In the genomic region with DNA sequence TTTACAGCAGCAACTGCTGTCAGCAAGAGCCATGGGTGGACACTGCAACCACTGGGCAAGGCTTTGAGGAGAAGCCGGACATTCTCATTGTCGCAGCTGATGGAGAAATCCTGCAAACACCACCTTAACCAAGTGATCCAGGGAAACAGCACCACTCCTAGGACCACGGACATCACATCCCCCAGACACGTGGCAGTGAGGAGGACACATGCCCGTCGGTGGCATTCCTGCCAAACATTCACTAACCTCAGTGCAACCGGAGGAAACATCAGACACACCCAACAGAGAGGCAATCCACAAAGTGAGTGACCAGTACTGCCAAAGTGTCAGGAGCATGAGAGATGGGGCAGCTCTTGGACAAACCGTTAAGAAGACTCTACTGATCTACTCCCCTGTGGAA, we compare ENCODE assay signal across 30 cellular contexts. TPM values are rescaled to one million over a fixed set of nuclear protein-coding genes. Genes with fewer than 3 reads are reported as not detected.
"Had no signal": no experiment of that assay in that cellular context is flagged by ENCODE, and none has a peak within 500 bp of the region (broad histone marks: within the 10 kb centered on the region; RNA-seq: fewer than 3 reads in every experiment).

No MANE protein-coding gene starts in this region.

- H3K9me2 ChIP-seq: SK-N-SH had no signal

- H3K36me3 Mint-ChIP-seq: activated naive CD4-positive, alpha-beta T cell treated with anti-CD3 and anti-CD28 coated beads, Interleukin-2, amount 50 U/mL, for 24 hours; activated naive CD8-positive, alpha-beta T cell treated with anti-CD3 and anti-CD28 coated beads, Interleukin-2, amount 10 ng/mL, durations not matched to agents 7 days and 5 days; IgD-negative memory B cell had no signal

- FAIRE-seq: TTC549 had no signal

- DNase-seq: activated CD4-positive, alpha-beta T cell treated with anti-CD3 and anti-CD28 coated beads, Interleukin-2, amount 10 ng/mL, durations not matched to agents 24 days and 14 days; activated CD4-positive, alpha-beta T cell treated with anti-CD3 and anti-CD28 coated beads, Interleukin-2, amount 50 U/mL, for 4 hours; activated CD8-positive, alpha-beta T cell treated with anti-CD3 and anti-CD28 coated beads for 36 hours; activated effector memory CD4-positive, alpha-beta T cell treated with anti-CD3 and anti-CD28 coated beads, Interleukin-2, amount 50 U/mL, for 16 hours; activated naive CD4-positive, alpha-beta T cell; activated naive CD8-positive, alpha-beta T cell treated with anti-CD3 and anti-CD28 coated beads, Interleukin-2, amount 10 ng/mL, durations not matched to agents 7 days and 5 days; activated T-cell treated with anti-CD3 and anti-CD28 coated beads, Interleukin-2, amount 50 U/mL, for 1 hour; activated T-cell treated with anti-CD3 and anti-CD28 coated beads, Interleukin-2, amount 50 U/mL, for 72 hours; amygdala; Karpas-422; KBM-7; NCI-H1105; NCI-H1417 treated with DMSO at 0.1 percent for 48 hours; NCI-H187 treated with DMSO at 0.1 percent for 48 hours; NCI-H2081; NCI-H226; NCI-H446 treated with DMSO at 0.1 percent for 48 hours; NCI-H524; SHP77 treated with DMSO at 0.1 percent for 48 hours; SK-N-SH had no signal

- H3K27me3 ChIP-seq: ascending aorta had no signal

- H3K27ac Mint-ChIP-seq: activated CD4-positive, alpha-beta T cell treated with anti-CD3 and anti-CD28 coated beads, Interleukin-2, amount 10 ng/mL, durations not matched to agents 24 days and 14 days; activated CD8-positive, alpha-beta T cell treated with anti-CD3 and anti-CD28 coated beads for 36 hours; activated naive CD4-positive, alpha-beta T cell treated with anti-CD3 and anti-CD28 coated beads, Interleukin-2, amount 50 U/mL, for 24 hours; activated naive CD8-positive, alpha-beta T cell treated with anti-CD3 and anti-CD28 coated beads, Interleukin-2, amount 10 ng/mL, durations not matched to agents 7 days and 5 days; activated T-cell treated with anti-CD3 and anti-CD28 coated beads, Interleukin-2, amount 50 U/mL, for 72 hours; activated T-helper 17 cell treated with anti-CD3 and anti-CD28 coated beads, Interleukin-2, amount 50 U/mL, for 72 hours; T-helper 1 cell treated with Interleukin-12 subunit alpha and Interleukin-12 subunit beta and Interleukin-4 antibody, amounts not matched to agents 30 μg/mL and 1 μg/mL, for 36 hours; T-helper 2 cell treated with Interferon-gamma antibody and Interleukin-4, amounts not matched to agents 5 μg/mL and 100 μg/mL, for 36 hours had no signal

- H3K4me3 ChIP-seq: ascending aorta, SJSA1 had no signal

- H3K4me1 ChIP-seq: ascending aorta, SJSA1 had no signal

- H3K9ac ChIP-seq: SK-N-SH had no signal

- H3K36me3 ChIP-seq: ascending aorta, SJSA1 had no signal

- H3K4me1 Mint-ChIP-seq: activated T-helper 17 cell treated with anti-CD3 and anti-CD28 coated beads, Interleukin-2, amount 50 U/mL, for 72 hours had no signal

- H3K9me3 Mint-ChIP-seq: activated CD8-positive, alpha-beta T cell treated with anti-CD3 and anti-CD28 coated beads for 36 hours; activated naive CD4-positive, alpha-beta T cell treated with anti-CD3 and anti-CD28 coated beads, Interleukin-2, amount 50 U/mL, for 24 hours; activated naive CD8-positive, alpha-beta T cell treated with anti-CD3 and anti-CD28 coated beads, Interleukin-2, amount 10 ng/mL, durations not matched to agents 7 days and 5 days had no signal

- H3K27ac ChIP-seq: ascending aorta, SJSA1 had no signal

- H3K9me3 ChIP-seq: ascending aorta, SK-N-SH had no signal

- H3K4me2 ChIP-seq: SK-N-SH had no signal

- ATAC-seq: activated CD8-positive, alpha-beta T cell treated with anti-CD3 and anti-CD28 coated beads for 36 hours; activated T-cell treated with anti-CD3 and anti-CD28 coated beads, Interleukin-2, amount 50 U/mL, for 72 hours; activated T-helper 17 cell treated with anti-CD3 and anti-CD28 coated beads, Interleukin-2, amount 50 U/mL, for 72 hours; Panc1 had no signal

- H3K4me3 Mint-ChIP-seq: activated CD4-positive, alpha-beta T cell treated with anti-CD3 and anti-CD28 coated beads, Interleukin-2, amount 10 ng/mL, durations not matched to agents 24 days and 14 days; activated CD8-positive, alpha-beta T cell treated with anti-CD3 and anti-CD28 coated beads for 36 hours; activated naive CD4-positive, alpha-beta T cell treated with anti-CD3 and anti-CD28 coated beads, Interleukin-2, amount 50 U/mL, for 24 hours; activated naive CD8-positive, alpha-beta T cell treated with anti-CD3 and anti-CD28 coated beads, Interleukin-2, amount 10 ng/mL, durations not matched to agents 7 days and 5 days; activated T-cell treated with anti-CD3 and anti-CD28 coated beads, Interleukin-2, amount 50 U/mL, for 72 hours; activated T-helper 17 cell treated with anti-CD3 and anti-CD28 coated beads, Interleukin-2, amount 50 U/mL, for 72 hours; T-helper 1 cell treated with Interleukin-12 subunit alpha and Interleukin-12 subunit beta and Interleukin-4 antibody, amounts not matched to agents 30 μg/mL and 1 μg/mL, for 36 hours; T-helper 2 cell treated with Interferon-gamma antibody and Interleukin-4, amounts not matched to agents 5 μg/mL and 100 μg/mL, for 36 hours had no signal

RNA-seq across cellular contexts. Expression of a gene that starts 16.6 kb away (rescaled TPM):
- total RNA-seq: MCF 10A had no signal
- polyA plus RNA-seq: SK-N-SH had no signal
